2 cellular contexts compared by ENCODE assay signal in genomic region chr18:50069422-50069821, GRCh38.
TF ChIP-seq lines count a peak whose summit lies in the region.

No MANE protein-coding gene starts in this region.

TF ChIP-seq in HepG2, 621 proteins besides CTCF, POLR2A, EP300 and RAD21:
- TF ChIP-seq ZNF691 (CRISPR knock-in tag; IDR thresholded peaks at IDR 0.05; ENCODE audit: borderline replicate concordance, low read depth), result peak; percentile 87
- no peak for TF ChIP-seq ZSCAN29 (CRISPR knock-in tag; conservative IDR thresholded peaks at IDR 0.05)
- TF ChIP-seq CBX2 (IDR thresholded peaks at IDR 0.05; ENCODE audit: low read depth, low read length), result no peak
- no peak for TF ChIP-seq CBX2 (CRISPR knock-in tag; IDR thresholded peaks at IDR 0.05; ENCODE audit: low read depth)
- TF ChIP-seq BCL6 (CRISPR knock-in tag; IDR thresholded peaks at IDR 0.05), result peak; percentile 58
- TF ChIP-seq ZFP91 (CRISPR knock-in tag; IDR thresholded peaks at IDR 0.05; ENCODE audit: borderline replicate concordance), result no peak

TF ChIP-seq in GM12878, 131 proteins besides CTCF, POLR2A, EP300 and RAD21:
- no peak for TF ChIP-seq ZBTB4 (CRISPR knock-in tag; IDR thresholded peaks at IDR 0.05)
- no peak for TF ChIP-seq ZNF217 (IDR thresholded peaks at IDR 0.05)
- TF ChIP-seq SP1 (IDR thresholded peaks at IDR 0.05; ENCODE audit: low read depth, low read length), result no peak
- no peak for TF ChIP-seq ETV6 (conservative IDR thresholded peaks at IDR 0.05 in 1 of 2, IDR thresholded peaks at IDR 0.05 in 1 of 2; ENCODE audit: borderline replicate concordance in 1 of 2, low read depth in 1 of 2)
- no peak for TF ChIP-seq ZSCAN29 (IDR thresholded peaks at IDR 0.05)
- no peak for TF ChIP-seq BCL3 (IDR thresholded peaks at IDR 0.05; ENCODE audit: borderline replicate concordance, insufficient read depth, low read depth, low read length, poor library complexity, severe bottlenecking)
- TF ChIP-seq BCL11A (IDR thresholded peaks at IDR 0.05; ENCODE audit: low read depth, low read length), result no peak
- TF ChIP-seq NFIC (IDR thresholded peaks at IDR 0.05; ENCODE audit: low read depth, low read length), result no peak
- TF ChIP-seq PML (IDR thresholded peaks at IDR 0.05; ENCODE audit: low read length), result no peak
- TF ChIP-seq SUPT20H (IDR thresholded peaks at IDR 0.05; ENCODE audit: borderline replicate concordance, control insufficient read depth, low read depth, low read length), result no peak
- no peak for TF ChIP-seq SREBF1 (IDR thresholded peaks at IDR 0.05; ENCODE audit: low read length)
- TF ChIP-seq MTA2 (IDR thresholded peaks at IDR 0.05; ENCODE audit: low read depth), result no peak
- no peak for TF ChIP-seq HCFC1 (IDR thresholded peaks at IDR 0.05; ENCODE audit: low read length)
- TF ChIP-seq BMI1 (IDR thresholded peaks at IDR 0.05; ENCODE audit: borderline replicate concordance), result no peak
- TF ChIP-seq RELB (IDR thresholded peaks at IDR 0.05; ENCODE audit: low read depth), result no peak
- TF ChIP-seq ATF2 (IDR thresholded peaks at IDR 0.05; ENCODE audit: low read length), result no peak
- TF ChIP-seq NR2C1 (IDR thresholded peaks at IDR 0.05), result no peak
- no peak for TF ChIP-seq BACH1 (IDR thresholded peaks at IDR 0.05; ENCODE audit: borderline replicate concordance)
- no peak for TF ChIP-seq REST (IDR thresholded peaks at IDR 0.05; ENCODE audit: low read depth, low read length)
TF ChIP-seq in GM12878: peak in this region for 0.
